ENCODE assay signal across 8 cellular contexts in the genomic region with DNA sequence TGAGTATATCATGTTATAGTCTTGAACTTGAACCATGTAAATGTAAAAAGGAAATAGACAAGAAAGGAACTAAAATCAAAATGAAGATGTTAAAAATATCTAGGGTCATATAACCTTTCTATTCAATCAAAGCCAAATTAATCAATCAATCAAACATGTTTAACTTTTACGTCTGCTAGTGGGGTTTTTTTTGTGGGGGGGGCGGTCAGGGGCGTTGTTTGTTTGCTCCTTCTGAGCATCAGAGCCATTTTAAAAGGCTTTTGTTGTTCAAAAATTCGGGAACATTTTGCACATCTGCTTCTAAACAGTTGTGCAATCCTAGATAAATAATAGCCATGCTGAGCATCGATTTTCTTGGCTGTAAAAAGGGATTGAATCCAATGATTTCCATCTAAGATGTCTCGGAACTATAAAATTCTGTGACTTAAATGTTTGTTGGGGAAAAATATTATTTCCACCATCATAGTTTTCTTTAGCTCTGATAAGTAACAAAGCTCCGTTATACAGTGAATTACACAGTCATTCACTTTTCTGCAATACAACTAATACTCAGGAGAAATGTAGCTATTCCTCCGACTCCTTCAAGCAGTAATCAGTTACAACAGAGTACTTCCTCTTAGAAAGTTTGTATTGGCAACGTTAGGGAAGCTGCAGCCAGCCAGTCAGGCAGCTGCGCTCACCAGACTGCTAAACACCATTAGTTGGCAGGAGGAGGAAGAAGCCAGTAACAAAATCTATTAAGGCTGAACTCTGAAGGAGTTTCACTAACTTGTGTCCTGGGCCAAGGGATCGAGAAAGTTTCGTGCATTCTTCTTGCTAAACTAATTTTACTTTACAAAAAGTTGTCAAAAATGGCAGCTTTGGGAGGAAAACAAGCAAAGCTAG. TPM values are rescaled to one million over a fixed set of nuclear protein-coding genes. Genes with fewer than 3 reads are reported as not detected.
DNase-seq lines count a peak whose midpoint lies in the region; ATAC-seq and TF ChIP-seq lines count a peak whose summit lies in the region.

No MANE protein-coding gene starts in this region.

- no peak for ATAC-seq in HG03139 (IDR thresholded peaks at IDR 0.05; ENCODE audit: unreplicated experiment)
- no peak for ATAC-seq in HG03095 (IDR thresholded peaks at IDR 0.05; ENCODE audit: unreplicated experiment)

- H3K27me3 ChIP-seq in liver (ENCODE audit: control insufficient read depth in 4 of 4, insufficient read depth in 4 of 4, low read length in 3 of 4) (no peaks in the 10 kb centered on the region), subcutaneous abdominal adipose tissue (ENCODE audit: control insufficient read depth in 5 of 5, insufficient read depth in 4 of 5, low read length in 5 of 5) (no peaks in the 10 kb centered on the region)

- TF ChIP-seq RAD21 in liver (IDR thresholded peaks at IDR 0.05), result no peak

- H3K4me1 ChIP-seq in liver (ENCODE audit: control insufficient read depth in 4 of 4, insufficient read depth in 4 of 4, low read length in 3 of 4) (peaks cover 4 to 15% (median 7%) of the 10 kb centered on the region in 4 donors), subcutaneous abdominal adipose tissue (ENCODE audit: control insufficient read depth in 5 of 5, insufficient read depth in 5 of 5, low read length in 5 of 5) (peaks cover 4 to 32% (median 31%) of the 10 kb centered on the region in 5 donors)

- peak; percentile 67 for DNase-seq in ACHN
- peak; percentile 67 for DNase-seq in LHCN-M2 (ENCODE audit: low read depth)
- DNase-seq in cerebellar cortex (ENCODE audit: low spot score), result peak; percentile 21
- no peak for DNase-seq in activated CD4-positive, alpha-beta T cell treated with anti-CD3 and anti-CD28 coated beads, Interleukin-2, amount 50 U/mL, for 4 hours

- 20% methylated on average over 12 of the region's 12 CpGs for WGBS in liver

- in situ Hi-C loops in ACHN (cut with HindIII; ENCODE audit: low pct_ligation_motif_present, low pct_unique_long_range_greater_than_20kb, low sequenced_read_pairs), result no loop called here

- TF ChIP-seq CTCF in liver (IDR thresholded peaks at IDR 0.05; ENCODE audit: low read depth, low read length, missing input control), result no peak

- H3K27ac ChIP-seq in liver (ENCODE audit: low read depth in 1 of 2, low read length in 2 of 2) (peak overlapping the region; percentile 10 to 23), subcutaneous abdominal adipose tissue (ENCODE audit: low read depth, low read length) (peak overlapping the region; percentile 52)

- no peaks in the 10 kb centered on the region for H3K36me3 ChIP-seq in liver (ENCODE audit: control insufficient read depth in 4 of 4, insufficient read depth in 3 of 4, low read depth in 1 of 4, low read length in 3 of 4)
- no peaks in the 10 kb centered on the region for H3K36me3 ChIP-seq in subcutaneous abdominal adipose tissue (ENCODE audit: control insufficient read depth in 5 of 5, insufficient read depth in 5 of 5, low read length in 5 of 5)

- H3K9ac ChIP-seq in liver (ENCODE audit: low read depth in 1 of 2, low read length in 2 of 2) (peak overlapping the region in 1 of 2 donors; percentile 36), subcutaneous abdominal adipose tissue (ENCODE audit: low read length in 5 of 5) (peak overlapping the region in 3 of 5 donors; percentile 36 to 56 (median 46))

- H3K9me3 ChIP-seq in liver (ENCODE audit: control insufficient read depth in 4 of 4, low read length in 3 of 4) (no peaks in the 10 kb centered on the region), subcutaneous abdominal adipose tissue (ENCODE audit: control insufficient read depth in 5 of 5, low read length in 5 of 5) (no peaks in the 10 kb centered on the region)

- H3K4me3 ChIP-seq in liver (ENCODE audit: low read depth in 1 of 3, low read length in 3 of 3), result peak overlapping the region in 1 of 3 donors; percentile 17
- H3K4me3 ChIP-seq in subcutaneous abdominal adipose tissue (ENCODE audit: low read depth in 1 of 5, low read length in 5 of 5), result peak overlapping the region; percentile 84 to 88 (median 86)

TF ChIP-seq in liver, 16 proteins besides CTCF, POLR2A, EP300 and RAD21:
- TF ChIP-seq JUND (IDR thresholded peaks at IDR 0.05), result peak in 1 of 2 donors; percentile 11
- TF ChIP-seq YY1 (IDR thresholded peaks at IDR 0.05), result peak; percentile 34
- TF ChIP-seq, protein P1, sequence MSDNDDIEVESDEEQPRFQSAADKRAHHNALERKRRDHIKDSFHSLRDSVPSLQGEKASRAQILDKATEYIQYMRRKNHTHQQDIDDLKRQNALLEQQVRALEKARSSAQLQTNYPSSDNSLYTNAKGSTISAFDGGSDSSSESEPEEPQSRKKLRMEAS (IDR thresholded peaks at IDR 0.05), result no peak
- TF ChIP-seq, protein P2, sequence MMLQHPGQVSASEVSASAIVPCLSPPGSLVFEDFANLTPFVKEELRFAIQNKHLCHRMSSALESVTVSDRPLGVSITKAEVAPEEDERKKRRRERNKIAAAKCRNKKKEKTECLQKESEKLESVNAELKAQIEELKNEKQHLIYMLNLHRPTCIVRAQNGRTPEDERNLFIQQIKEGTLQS (IDR thresholded peaks at IDR 0.05), result no peak
- TF ChIP-seq, protein P3, sequence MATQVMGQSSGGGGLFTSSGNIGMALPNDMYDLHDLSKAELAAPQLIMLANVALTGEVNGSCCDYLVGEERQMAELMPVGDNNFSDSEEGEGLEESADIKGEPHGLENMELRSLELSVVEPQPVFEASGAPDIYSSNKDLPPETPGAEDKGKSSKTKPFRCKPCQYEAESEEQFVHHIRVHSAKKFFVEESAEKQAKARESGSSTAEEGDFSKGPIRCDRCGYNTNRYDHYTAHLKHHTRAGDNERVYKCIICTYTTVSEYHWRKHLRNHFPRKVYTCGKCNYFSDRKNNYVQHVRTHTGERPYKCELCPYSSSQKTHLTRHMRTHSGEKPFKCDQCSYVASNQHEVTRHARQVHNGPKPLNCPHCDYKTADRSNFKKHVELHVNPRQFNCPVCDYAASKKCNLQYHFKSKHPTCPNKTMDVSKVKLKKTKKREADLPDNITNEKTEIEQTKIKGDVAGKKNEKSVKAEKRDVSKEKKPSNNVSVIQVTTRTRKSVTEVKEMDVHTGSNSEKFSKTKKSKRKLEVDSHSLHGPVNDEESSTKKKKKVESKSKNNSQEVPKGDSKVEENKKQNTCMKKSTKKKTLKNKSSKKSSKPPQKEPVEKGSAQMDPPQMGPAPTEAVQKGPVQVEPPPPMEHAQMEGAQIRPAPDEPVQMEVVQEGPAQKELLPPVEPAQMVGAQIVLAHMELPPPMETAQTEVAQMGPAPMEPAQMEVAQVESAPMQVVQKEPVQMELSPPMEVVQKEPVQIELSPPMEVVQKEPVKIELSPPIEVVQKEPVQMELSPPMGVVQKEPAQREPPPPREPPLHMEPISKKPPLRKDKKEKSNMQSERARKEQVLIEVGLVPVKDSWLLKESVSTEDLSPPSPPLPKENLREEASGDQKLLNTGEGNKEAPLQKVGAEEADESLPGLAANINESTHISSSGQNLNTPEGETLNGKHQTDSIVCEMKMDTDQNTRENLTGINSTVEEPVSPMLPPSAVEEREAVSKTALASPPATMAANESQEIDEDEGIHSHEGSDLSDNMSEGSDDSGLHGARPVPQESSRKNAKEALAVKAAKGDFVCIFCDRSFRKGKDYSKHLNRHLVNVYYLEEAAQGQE (IDR thresholded peaks at IDR 0.05), result no peak
- peak; percentile 17 to 33 for TF ChIP-seq HNF4A (conservative IDR thresholded peaks at IDR 0.05)

RNA-seq across cellular contexts. Expression of a gene that starts 2.1 kb away (rescaled TPM):
- total RNA-seq in LHCN-M2 (2014; rRNA removed), result 4.5 TPM in 2 replicates
- 1.6 TPM for polyA plus RNA-seq in LHCN-M2 (2012)
- 1 to 10 TPM; 1.7 to 3.0 TPM for total RNA-seq in liver
- polyA plus RNA-seq in liver, result 1 to 10 TPM; 1.1 to 5.5 TPM

Comparison
In these comparisons a context has a peak if more than half of its experiments do, and no peak if none do; other contexts are left out.
1. DNase-seq: peak in ACHN (single experiment), LHCN-M2 (single experiment) and cerebellar cortex (single experiment); none in activated CD4-positive, alpha-beta T cell treated with anti-CD3 and anti-CD28 coated beads, Interleukin-2, amount 50 U/mL, for 4 hours (0 of 2).